Comparison of ENCODE assay signal across 15 cellular contexts in the genomic region with DNA sequence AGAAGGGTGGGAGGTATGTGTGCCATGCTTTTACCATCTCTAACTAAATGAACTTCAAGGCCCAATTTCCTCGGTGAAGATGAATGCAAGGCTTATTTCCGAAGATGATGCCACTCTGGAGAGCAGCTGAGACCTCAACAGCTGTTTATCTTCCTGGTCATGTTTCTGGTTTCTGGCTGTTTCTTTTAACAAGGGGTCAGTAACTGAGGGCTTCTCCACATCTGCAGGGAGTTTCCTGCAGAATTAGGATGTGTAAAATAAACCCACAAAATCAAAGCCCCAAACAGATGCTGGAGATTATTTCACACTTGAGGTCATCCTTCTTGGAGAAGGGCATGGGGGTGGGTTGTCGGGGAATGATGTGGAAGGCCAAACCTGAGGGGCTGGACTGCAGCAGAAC.
"Had no signal": no experiment of that assay in that cellular context is flagged by ENCODE, and none has a peak within 500 bp of the region (broad histone marks: within the 10 kb centered on the region; RNA-seq: fewer than 3 reads in every experiment).

No MANE protein-coding gene starts in this region.

- H3K4me3 ChIP-seq: mucosa of descending colon, skin epidermis had no signal

- H3K27ac ChIP-seq: skin epidermis had no signal

- DNase-seq: activated CD4-positive, alpha-beta memory T cell treated with anti-CD3 and anti-CD28 coated beads, Interleukin-2, amount 10 ng/mL, durations not matched to agents 7 days and 5 days; activated CD4-positive, alpha-beta T cell treated with anti-CD3 and anti-CD28 coated beads for 4 hours; activated effector memory CD4-positive, alpha-beta T cell treated with anti-CD3 and anti-CD28 coated beads, Interleukin-2, amount 50 U/mL, for 16 hours; activated T-cell treated with anti-CD3 and anti-CD28 coated beads, Interleukin-2, amount 50 U/mL, for 4 hours; cortex of kidney; effector CD4-positive, alpha-beta T cell; mucosa of descending colon; natural killer cell; nucleus accumbens; stimulated activated CD4-positive, alpha-beta T cell treated with anti-CD3 and anti-CD28 coated beads, Interleukin-4, amount 100 ng/mL, for 24 hours; stimulated activated naive CD4-positive, alpha-beta T cell; substantia nigra; T-helper 17 cell; trophoblast cell had no signal

- H3K9me3 ChIP-seq: mucosa of descending colon had no signal
